In the genomic region with DNA sequence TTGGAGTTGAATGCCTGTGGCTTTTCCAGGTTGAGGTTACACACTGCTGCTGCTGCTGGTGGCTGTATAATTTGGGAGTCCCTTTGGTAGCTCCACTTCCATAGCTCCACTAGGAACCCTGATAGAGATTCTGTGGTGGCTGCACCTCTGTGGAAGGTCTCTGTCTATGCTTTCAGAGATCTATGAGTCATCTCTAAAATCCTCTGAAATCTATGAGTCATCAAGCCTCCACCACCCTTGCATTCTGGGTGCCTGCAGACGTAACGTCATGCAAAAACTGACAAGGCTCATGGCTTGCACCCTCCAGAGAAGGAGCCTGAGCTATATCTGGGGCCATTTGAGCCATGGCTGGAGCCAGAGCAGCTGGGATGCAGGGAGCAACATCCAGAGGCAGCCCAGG, we compare ENCODE assay signal across 8 cellular contexts.
DNase-seq lines count a peak whose midpoint lies in the region; ATAC-seq and TF ChIP-seq lines count a peak whose summit lies in the region.

No MANE protein-coding gene starts in this region.

- in situ Hi-C loops in GM23248 (cut with MboI) = no loop called here

- H2AFZ ChIP-seq in GM23248 = no peak overlapping the region

- H3K36me3 ChIP-seq in GM23248 (ENCODE audit: low read depth) = no peaks in the 10 kb centered on the region
- no peaks in the 10 kb centered on the region for H3K36me3 ChIP-seq in RWPE2 (ENCODE audit: low read depth)
- H3K36me3 ChIP-seq in tibial nerve = no peaks in the 10 kb centered on the region

- H3K27me3 ChIP-seq in GM23248 (replicated peaks; ENCODE audit: insufficient read depth) = no peaks in the 10 kb centered on the region
- no peaks in the 10 kb centered on the region for H3K27me3 ChIP-seq in RWPE2 (ENCODE audit: insufficient read depth, poor library complexity, severe bottlenecking)
- no peaks in the 10 kb centered on the region for H3K27me3 ChIP-seq in foreskin keratinocyte
- H3K27me3 ChIP-seq in tibial nerve = no peaks in the 10 kb centered on the region

- 30 to 40% methylated on average over 2 of the region's 2 CpGs for WGBS in GM23248 (ENCODE audit: low coverage in 1 of 2, low lambda C conversion rate in 2 of 2, missing lambda C conversion rate in 2 of 2), 2 experiments
- WGBS in tibial nerve, 2 donors = 60 to 94% methylated on average over 2 of the region's 2 CpGs

- H3K4me2 ChIP-seq in GM23248 (ENCODE audit: unreplicated experiment) = no peak overlapping the region

- no peaks in the 10 kb centered on the region for H3F3A ChIP-seq in GM23248 (ENCODE audit: insufficient read depth)

- no peak overlapping the region for H3K9ac ChIP-seq in GM23248

- H3K79me2 ChIP-seq in GM23248 (ENCODE audit: insufficient read depth) = no peaks in the 10 kb centered on the region

- H3K9me3 ChIP-seq in GM23248 (ENCODE audit: low read depth) = no peaks in the 10 kb centered on the region
- H3K9me3 ChIP-seq in RWPE2 (ENCODE audit: severe bottlenecking) = no peaks in the 10 kb centered on the region
- H3K9me3 ChIP-seq in tibial nerve = no peaks in the 10 kb centered on the region

- DNase-seq in EH (ENCODE audit: low read depth) (peak; percentile 40), GM23248 (peak; percentile 59), RWPE2 (ENCODE audit: low spot score) (no peak), foreskin keratinocyte (peak; percentile 8 to 52), NCI-H146 (lab: John Stamatoyannopoulos, UW) (no peak), AG08396 (ENCODE audit: low spot score) (no peak), tibial nerve (ENCODE audit: low spot score in 2 of 2) (no peak), NCI-H187 (lab: John Stamatoyannopoulos, UW) (no peak)

- no peak for TF ChIP-seq CTCF in RWPE2 (IDR thresholded peaks at IDR 0.05; ENCODE audit: poor library complexity, severe bottlenecking)
- TF ChIP-seq CTCF in foreskin keratinocyte (conservative IDR thresholded peaks at IDR 0.05) = no peak
- no peak for TF ChIP-seq CTCF in tibial nerve (IDR thresholded peaks at IDR 0.05)

- H3K4me3 ChIP-seq in GM23248 = no peak overlapping the region
- H3K4me3 ChIP-seq in RWPE2 (ENCODE audit: severe bottlenecking) = no peak overlapping the region
- H3K4me3 ChIP-seq in tibial nerve = no peak overlapping the region

- no peak overlapping the region for H3K27ac ChIP-seq in GM23248
- H3K27ac ChIP-seq in RWPE2 (ENCODE audit: poor library complexity, severe bottlenecking) = no peak overlapping the region
- no peak overlapping the region for H3K27ac ChIP-seq in foreskin keratinocyte
- H3K27ac ChIP-seq in tibial nerve = no peak overlapping the region

- H3K4me1 ChIP-seq in GM23248 (ENCODE audit: insufficient read depth) (no peaks in the 10 kb centered on the region), RWPE2 (ENCODE audit: insufficient read depth, poor library complexity, severe bottlenecking) (no peaks in the 10 kb centered on the region), foreskin keratinocyte (no peaks in the 10 kb centered on the region), tibial nerve (no peaks in the 10 kb centered on the region)

- H3K9me2 ChIP-seq in GM23248 (ENCODE audit: insufficient read depth) = no peaks in the 10 kb centered on the region

- ATAC-seq in RWPE2 (ENCODE audit: low read depth) (peak; percentile 33; the same call in 1 of the 3 replicates), foreskin keratinocyte (peak; percentile 97)

- TF ChIP-seq EP300 in tibial nerve (IDR thresholded peaks at IDR 0.05) = no peak

- no peak for TF ChIP-seq POLR2A in tibial nerve (IDR thresholded peaks at IDR 0.05)

- H4K20me1 ChIP-seq in GM23248 (ENCODE audit: insufficient read depth) = no peaks in the 10 kb centered on the region

Comparison
In these comparisons a context has a peak if more than half of its experiments do, and no peak if none do; other contexts are left out.
1. DNase-seq: peak in EH (single experiment), GM23248 (single experiment) and foreskin keratinocyte (2 of 2); none in RWPE2 (single experiment), NCI-H146 (single experiment), AG08396 (single experiment), tibial nerve (0 of 2) and NCI-H187 (0 of 2).